Comparison of ENCODE assay signal across 5 cellular contexts in genomic region chr2:142882500-142882899, GRCh38. TPM values are rescaled to one million over a fixed set of nuclear protein-coding genes. Genes with fewer than 3 reads are reported as not detected.
"Had no signal": no experiment of that assay in that cellular context is flagged by ENCODE, and none has a peak within 500 bp of the region (broad histone marks: within the 10 kb centered on the region; RNA-seq: fewer than 3 reads in every experiment).

No MANE protein-coding gene starts in this region.

RNA-seq across cellular contexts. Expression of gene KYNU, which starts 5.0 kb away (rescaled TPM):
- total RNA-seq: activated naive CD4-positive, alpha-beta T cell treated with anti-CD3 and anti-CD28 coated beads for 36 hours; activated naive CD4-positive, alpha-beta T cell treated with anti-CD3 and anti-CD28 coated beads, Interleukin-2, amount 50 U/mL, for 72 hours; activated T-helper 1 cell treated with anti-CD3 and anti-CD28 coated beads, Interleukin-12 subunit alpha, Interleukin-12 subunit beta, Interleukin-2, Interleukin-4 antibody, amounts not matched to agents 30 ng/mL and 10 ng/mL and 1 ng/mL, durations not matched to agents 14 hours and 24 hours and 36 hours; activated T-helper 2 cell treated with anti-CD3 and anti-CD28 coated beads, Interferon-gamma antibody, Interleukin-2, Interleukin-4, amounts not matched to agents 10 μg/mL and 5 μg/mL and 100 μg/mL, durations not matched to agents 14 hours and 24 hours and 36 hours; chondrocyte had no signal
